In the genomic region with DNA sequence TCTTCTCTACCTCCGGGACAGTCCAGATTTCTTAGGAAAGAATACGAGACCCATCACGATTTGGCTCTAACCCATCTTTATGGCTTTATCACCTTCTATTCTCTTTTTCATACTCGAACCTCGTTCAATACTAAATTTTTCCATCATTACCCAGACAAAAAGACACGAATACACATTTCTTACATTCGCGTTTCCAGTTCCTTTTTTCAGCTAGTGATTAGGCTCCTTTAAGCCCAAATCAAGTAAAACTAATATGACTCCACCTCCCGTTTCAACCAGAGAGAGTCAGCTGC, we compare ENCODE assay signal across 1 cellular context.
TF ChIP-seq lines count a peak whose summit lies in the region.

No MANE protein-coding gene starts in this region.

TF ChIP-seq in endothelial cell of umbilical vein, 7 proteins besides CTCF, POLR2A, EP300 and RAD21:
- TF ChIP-seq EZH2 (IDR thresholded peaks at IDR 0.05; ENCODE audit: borderline replicate concordance, low read depth, low read length, severe bottlenecking) (no peak), GATA2 (IDR thresholded peaks at IDR 0.05; ENCODE audit: insufficient read depth, insufficient read length, low read depth, low read length) (no peak), POLR2AphosphoS5 (IDR thresholded peaks at IDR 0.05; ENCODE audit: insufficient read depth, low read depth, low read length) (no peak), MAX (IDR thresholded peaks at IDR 0.05; ENCODE audit: insufficient read depth, insufficient read length) (no peak)
